Comparison of ENCODE assay signal across 8 cellular contexts in genomic region chr2:218217366-218218309, GRCh38. TPM values are rescaled to one million over a fixed set of nuclear protein-coding genes. Genes with fewer than 3 reads are reported as not detected.
DNase-seq lines count a peak whose midpoint lies in the region; ATAC-seq and TF ChIP-seq lines count a peak whose summit lies in the region.

No MANE protein-coding gene starts in this region.

- H3K4me1 ChIP-seq in ovary (ENCODE audit: insufficient read depth) (peaks cover 14% of the 10 kb centered on the region), thyroid gland (peaks cover 30 to 45% of the 10 kb centered on the region in 2 donors)

- intact Hi-C loops in ovary (cut with DNase I): loop anchor here in 2 of 4 donors (5.0 kb wide), 2 partner anchors 45 to 50 kb away; partner anchors contain the start of gene GPBAR1 (in 1 of the 2)
- intact Hi-C loops in thyroid gland (cut with DNase I): loop anchor here (10.0 kb wide), 1 partner anchor 47 kb away; the partner anchor contains the start of gene GPBAR1

- H3K4me3 ChIP-seq in ovary (peak overlapping the region; percentile 81), thyroid gland (replicated peaks in 1 of 3) (peak overlapping the region; percentile 86 to 99 (median 95))

- TF ChIP-seq CTCF in ovary (IDR thresholded peaks at IDR 0.05): no peak
- TF ChIP-seq CTCF in thyroid gland (IDR thresholded peaks at IDR 0.05): no peak

- H3K36me3 ChIP-seq in ovary: no peaks in the 10 kb centered on the region
- H3K36me3 ChIP-seq in thyroid gland: no peaks in the 10 kb centered on the region

- TF ChIP-seq POLR2A in ovary (IDR thresholded peaks at IDR 0.05) (no peak), thyroid gland (IDR thresholded peaks at IDR 0.05) (no peak)

- H3K27me3 ChIP-seq in ovary (no peaks in the 10 kb centered on the region), thyroid gland (no peaks in the 10 kb centered on the region)

- H3K27ac ChIP-seq in ovary: peak overlapping the region; percentile 53 to 90
- H3K27ac ChIP-seq in thyroid gland: peak overlapping the region; percentile 82 to 95 (median 91)

- TF ChIP-seq EP300 in ovary (IDR thresholded peaks at IDR 0.05): no peak

- peak; percentile 46 for ATAC-seq in HG02885 (IDR thresholded peaks at IDR 0.05; ENCODE audit: poor library complexity, unreplicated experiment)

- peak; percentile 7 to 67 (median 66) for DNase-seq in NCI-H1417 (lab: John Stamatoyannopoulos, UW)
- DNase-seq in NCI-H1417 treated with DMSO at 0.1 percent for 48 hours (lab: John Stamatoyannopoulos, UW): no peak
- peak; percentile 60 for DNase-seq in RPMI7951 (ENCODE audit: low read depth)
- DNase-seq in activated gamma-delta T cell treated with Interleukin-2 at 50 U/mL for 16 hours: peak; percentile 61
- peak; percentile 48 for DNase-seq in glomerular visceral epithelial cell (ENCODE audit: extremely low spot score)
- DNase-seq in ovary: peak; percentile 51 to 71 (median 60)
- peak; percentile 33 to 39 for DNase-seq in thyroid gland

- WGBS in ovary, 3 donors: 0 to 1% (median 1%) methylated on average over 46 of the region's 47 CpGs
- 2% methylated on average over 27 to 38 of the region's 47 CpGs for WGBS in thyroid gland, 2 donors

- H3K9me3 ChIP-seq in ovary (no peaks in the 10 kb centered on the region), thyroid gland (no peaks in the 10 kb centered on the region)

RNA-seq across cellular contexts. Expression of gene ARPC2, which starts 0.6 kb away (rescaled TPM):
- 600 and 648 TPM in 2 replicates for total RNA-seq in RPMI7951 (2014; rRNA removed; shearing (Covaris generic))
- 100 to 1,000 TPM; 135 to 229 (median 166) TPM for total RNA-seq in ovary
- 100 to 1,000 TPM; 170 to 357 TPM for polyA plus RNA-seq in ovary
- total RNA-seq in thyroid gland: 100 to 1,000 TPM; 157 to 219 (median 170) TPM

RNA-seq across cellular contexts. Expression of gene GPBAR1, which starts 43.2 kb away (rescaled TPM):
- 0.12 TPM in 1 of 2 replicates, not detected in the other for total RNA-seq in RPMI7951 (2014; rRNA removed; shearing (Covaris generic))
- total RNA-seq in ovary (1 to 10 TPM in 5 of 7 donors, under 1 TPM in 2; 0.38 to 3.8 (median 2.1) TPM), thyroid gland (1 to 10 TPM in 2 of 4 donors, under 1 TPM in 2; 0.63 to 2.1 (median 1.4) TPM)
- 1 to 10 TPM in 1 of 2 donors, under 1 TPM in 1; 0.28 to 2.8 TPM for polyA plus RNA-seq in ovary

RNA-seq across cellular contexts. Expression of gene CXCR1, which starts 50.9 kb away (rescaled TPM):
- total RNA-seq in RPMI7951 (2014; rRNA removed; shearing (Covaris generic)): not detected in 2 replicates
- total RNA-seq in ovary (under 1 TPM in 4 of 7 donors, not detected in 3; 0.10 to 0.43 (median 0.32) TPM), thyroid gland (under 1 TPM in 3 of 4 donors, not detected in 1; 0.13 to 0.50 (median 0.29) TPM)
- 1 to 10 TPM in 1 of 2 donors, under 1 TPM in 1; 0.04 to 1.4 TPM for polyA plus RNA-seq in ovary

RNA-seq across cellular contexts. Expression of gene AAMP, which starts 52.3 kb away (rescaled TPM):
- total RNA-seq in RPMI7951 (2014; rRNA removed; shearing (Covaris generic)): 126 and 163 TPM in 2 replicates
- total RNA-seq in ovary (100 to 1,000 TPM in 5 of 7 donors, 10 to 100 TPM in 2; 86.5 to 123 (median 106) TPM), thyroid gland (100 to 1,000 TPM in 3 of 4 donors, 10 to 100 TPM in 1; 86.9 to 175 (median 121) TPM)
- 100 to 1,000 TPM in 1 of 2 donors, 10 to 100 TPM in 1; 71.1 to 144 TPM for polyA plus RNA-seq in ovary

RNA-seq across cellular contexts. Expression of gene PNKD, which starts 52.7 kb away (rescaled TPM):
- 85.5 and 98.8 TPM in 2 replicates for total RNA-seq in RPMI7951 (2014; rRNA removed; shearing (Covaris generic))
- total RNA-seq in ovary: 10 to 100 TPM; 37.3 to 59.6 (median 48.1) TPM
- polyA plus RNA-seq in ovary: 10 to 100 TPM; 23.3 to 74.5 TPM
- total RNA-seq in thyroid gland: 100 to 1,000 TPM in 1 of 4 donors, 10 to 100 TPM in 3; 57.0 to 110 (median 81.8) TPM
